Comparison of ENCODE assay signal across 8 cellular contexts in genomic region chr17:82450357-82451106, GRCh38. TPM values are rescaled to one million over a fixed set of nuclear protein-coding genes. Genes with fewer than 3 reads are reported as not detected.
DNase-seq lines count a peak whose midpoint lies in the region; ATAC-seq and TF ChIP-seq lines count a peak whose summit lies in the region.

Gene CYBC1 (minus strand): TSS chr17:82450752. CDS start chr17:82449254, 1,498 bp downstream.

- peaks cover 15% of the 10 kb centered on the region for H3K79me2 ChIP-seq in PC-3 (ENCODE audit: low read length)

- intact Hi-C loops in PC-3 (cut with micrococcal nuclease) = loop anchor here (10.0 kb wide), 2 partner anchors 96 to 206 kb away; partner anchors contain the start of gene TEX19
- intact Hi-C loops in mucosa of descending colon (cut with DNase I, micrococcal nuclease) = no loop called here

- CTCF ChIA-PET in PC-3 (lab: Charles Lee) = no interaction called here

- H3K36me3 ChIP-seq in PC-3 (ENCODE audit: low read depth, low read length) (no peaks in the 10 kb centered on the region), mucosa of descending colon (ENCODE audit: low read depth) (no peaks in the 10 kb centered on the region)

- BruUV-seq in PC-3 (replicated peaks; lab: Mats Ljungman, UMichigan) = no TSS peak

- H3K27me3 ChIP-seq in PC-3 (ENCODE audit: low read length) = no peaks in the 10 kb centered on the region

- TF ChIP-seq EP300 in Ishikawa (IDR thresholded peaks at IDR 0.05; ENCODE audit: borderline replicate concordance) = no peak; the same call in 1 of the 2 replicates

- TF ChIP-seq RAD21 in Ishikawa (IDR thresholded peaks at IDR 0.05; ENCODE audit: low read depth) = no peak; the same call in 1 of the 2 replicates

- POLR2A ChIA-PET in PC-3 (lab: Charles Lee; ENCODE audit: unreplicated experiment) = no interaction called here

- H3K9me3 ChIP-seq in PC-3 (ENCODE audit: low read length) (no peaks in the 10 kb centered on the region), mucosa of descending colon (no peaks in the 10 kb centered on the region)

- ATAC-seq in GM21526 (IDR thresholded peaks at IDR 0.05; ENCODE audit: low FRiP score, unreplicated experiment) (peak; percentile 51), PC-3 (peak; percentile 97), mucosa of descending colon (peak; percentile 98)

- peak within 1 kb of the TSS; percentile 79 for H2AFZ ChIP-seq in PC-3 (ENCODE audit: low read length)

- no peaks in the 10 kb centered on the region for H3K9me2 ChIP-seq in PC-3 (replicated peaks; ENCODE audit: low read length)

- peak; percentile 75 for DNase-seq in Caki2 (ENCODE audit: low read depth)
- DNase-seq in PC-3 = peak; percentile 91
- peak; percentile 93 for DNase-seq in activated T-cell treated with anti-CD3 and anti-CD28 coated beads for 4 hours
- DNase-seq in epithelial cell of esophagus (ENCODE audit: low read depth) = peak; percentile 92
- DNase-seq in mucosa of descending colon = peak; percentile 95 to 96 (median 96)
- DNase-seq in stimulated activated CD8-positive, alpha-beta memory T cell treated with anti-CD3 and anti-CD28 coated beads, Interleukin-2, amount 100 ng/mL, for 48 hours (ENCODE audit: low read depth in 2 of 2) = peak; percentile 92 to 94

- peak within 1 kb of the TSS; percentile 28 for H3K27ac ChIP-seq in PC-3 (ENCODE audit: low read length)

- H3K4me3 ChIP-seq in PC-3 (ENCODE audit: low read length) (peak within 1 kb of the TSS; percentile 87), epithelial cell of esophagus (ENCODE audit: low read length) (peak within 1 kb of the TSS; percentile 80), mucosa of descending colon (peak within 1 kb of the TSS; percentile 80)

- no peaks in the 10 kb centered on the region for H4K20me1 ChIP-seq in PC-3 (ENCODE audit: low read length)

- in situ Hi-C loops in Caki2 (cut with HindIII; ENCODE audit: low pct_unique_long_range_greater_than_20kb, low sequenced_read_pairs) = no loop called here

- peak within 1 kb of the TSS; percentile 83 for H3K4me2 ChIP-seq in PC-3 (ENCODE audit: low read length)

- H3K9ac ChIP-seq in PC-3 (ENCODE audit: low read length) = peak within 1 kb of the TSS; percentile 88

- no peak for TF ChIP-seq CTCF in PC-3 (conservative IDR thresholded peaks at IDR 0.05; ENCODE audit: low read depth, low read length)
- no peak for TF ChIP-seq CTCF in epithelial cell of esophagus (IDR thresholded peaks at IDR 0.05; ENCODE audit: insufficient read depth, low read depth, low read length, missing control alignments)
- no peak for TF ChIP-seq CTCF in mucosa of descending colon (IDR thresholded peaks at IDR 0.05)

- H3K4me1 ChIP-seq in PC-3 (ENCODE audit: insufficient read depth, low read length) (peaks cover 14% of the 10 kb centered on the region), mucosa of descending colon (ENCODE audit: low read depth) (peaks cover 4% of the 10 kb centered on the region)

- no peaks in the 10 kb centered on the region for H3F3A ChIP-seq in PC-3 (ENCODE audit: low read length, unreplicated experiment)

TF ChIP-seq in Ishikawa, 13 proteins besides CTCF, POLR2A, EP300 and RAD21:
- TF ChIP-seq USF1 (IDR thresholded peaks at IDR 0.05) (no peak), CEBPB (IDR thresholded peaks at IDR 0.05) (no peak), REST (IDR thresholded peaks at IDR 0.05; ENCODE audit: low read depth) (0 out of 2 replicates have a peak, but pooled peaks have one; percentile 3), YY1 (IDR thresholded peaks at IDR 0.05; ENCODE audit: low read depth) (peak; percentile 27; the same call in 1 of the 2 replicates), MAX (IDR thresholded peaks at IDR 0.05) (no peak; the same call in none of the 2 replicates), CREB1 (IDR thresholded peaks at IDR 0.05; ENCODE audit: low read depth) (no peak), FOXM1 (IDR thresholded peaks at IDR 0.05; ENCODE audit: borderline replicate concordance, low read depth) (no peak), TCF12 (IDR thresholded peaks at IDR 0.05; ENCODE audit: low read depth) (no peak), TAF1 (IDR thresholded peaks at IDR 0.05; ENCODE audit: low read depth) (peak; percentile 36; the same call in 1 of the 2 replicates), EGR1 (IDR thresholded peaks at IDR 0.05) (peak; percentile 70), TEAD4 (IDR thresholded peaks at IDR 0.05) (0 out of 2 replicates have a peak, but pooled peaks have one; percentile 10), ZBTB7A (IDR thresholded peaks at IDR 0.05; ENCODE audit: low read depth) (peak; percentile 69; the same call in 1 of the 2 replicates), NFIC (IDR thresholded peaks at IDR 0.05) (0 out of 2 replicates have a peak, but pooled peaks have one; percentile 41)

RNA-seq across cellular contexts. Expression of gene CYBC1, which starts in this region (rescaled TPM):
- 107 and 131 TPM in 2 replicates for total RNA-seq in Caki2 (2014; rRNA removed; shearing (Covaris generic); ENCODE audit: low replicate concordance)
- total RNA-seq in PC-3 (2014; rRNA removed) (63.6 and 77.2 TPM in 2 replicates), mucosa of descending colon (10 to 100 TPM; 79.2 to 90.5 (median 81.0) TPM)

Comparison
In these comparisons a context has a peak if more than half of its experiments do, and no peak if none do; other contexts are left out.
1. Peak in every context shown above with its lines: DNase-seq, ATAC-seq, H3K4me3 ChIP-seq and H3K27ac ChIP-seq.